In the genomic region with DNA sequence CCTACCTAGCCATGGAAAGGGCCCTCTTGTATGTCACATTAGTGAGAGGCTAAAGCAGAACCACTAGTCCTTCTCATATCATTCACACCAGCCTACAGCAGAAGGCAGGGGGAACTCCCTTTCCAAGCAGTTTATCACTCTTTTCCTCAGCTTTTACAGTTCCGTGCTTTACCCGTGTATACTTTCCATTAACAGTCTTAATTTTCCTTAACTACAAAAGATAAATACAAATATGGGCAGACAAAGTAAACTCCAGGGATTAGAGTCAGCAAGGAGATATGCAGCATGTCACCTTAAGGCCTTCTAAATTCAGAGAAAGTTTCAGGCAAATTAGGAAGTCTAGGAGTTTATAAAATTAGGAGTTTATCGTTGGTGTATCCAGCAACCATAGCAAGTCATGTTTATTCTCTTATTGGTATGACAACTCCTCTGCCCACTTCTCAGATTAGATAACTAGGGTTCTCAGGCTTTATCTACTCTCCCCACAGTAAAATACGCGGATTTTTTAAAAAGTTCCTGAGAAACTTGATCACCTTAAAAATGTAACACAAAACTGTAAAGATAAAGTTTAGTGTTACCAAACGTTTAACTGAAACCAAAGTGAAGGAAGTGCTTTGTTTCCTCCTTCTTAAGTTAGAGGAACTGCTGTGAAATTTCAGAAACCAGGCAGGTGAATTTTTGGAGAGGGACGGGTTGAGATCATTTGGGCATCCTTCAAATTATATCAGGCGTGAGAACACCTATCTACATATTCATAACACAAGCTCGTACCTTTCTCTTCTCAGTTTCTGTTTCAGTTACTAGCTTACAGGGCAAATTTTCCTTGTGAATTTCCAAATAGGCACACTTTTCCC, we compare ENCODE assay signal across 1 cellular context.
TF ChIP-seq lines count a peak whose summit lies in the region.

No MANE protein-coding gene starts in this region.

TF ChIP-seq in H1, 55 proteins besides CTCF, POLR2A, EP300 and RAD21 (continued from another document):
- TF ChIP-seq CBX5 (IDR thresholded peaks at IDR 0.05; ENCODE audit: low read depth, low read length) (no peak), TEAD4 (IDR thresholded peaks at IDR 0.05; ENCODE audit: low read depth, low read length) (no peak), HDAC2 (IDR thresholded peaks at IDR 0.05; ENCODE audit: borderline replicate concordance in 1 of 2, low read depth in 2 of 2, low read length in 2 of 2) (no peak), EGR1 (IDR thresholded peaks at IDR 0.05; ENCODE audit: borderline replicate concordance, low read depth, low read length) (no peak), NANOG (IDR thresholded peaks at IDR 0.05; ENCODE audit: insufficient read depth, low read depth, low read length, poor library complexity, severe bottlenecking) (no peak), KDM1A (IDR thresholded peaks at IDR 0.05; ENCODE audit: borderline replicate concordance, low read length) (no peak), SAP30 (IDR thresholded peaks at IDR 0.05; ENCODE audit: insufficient read depth, insufficient replicate concordance, low read length) (no peak), SIRT6 (IDR thresholded peaks at IDR 0.05; ENCODE audit: low read length) (no peak), RNF2 (IDR thresholded peaks at IDR 0.05; ENCODE audit: borderline replicate concordance, low read depth, low read length, missing control alignments, poor library complexity, severe bottlenecking) (no peak), CBX8 (IDR thresholded peaks at IDR 0.05; ENCODE audit: borderline replicate concordance, low read depth, low read length) (no peak), FOSL1 (IDR thresholded peaks at IDR 0.05; ENCODE audit: insufficient read depth, low read depth, low read length) (no peak), EZH2 (IDR thresholded peaks at IDR 0.05; ENCODE audit: low read depth, low read length, severe bottlenecking) (no peak), BACH1 (IDR thresholded peaks at IDR 0.05; ENCODE audit: low read length) (no peak), SIX5 (IDR thresholded peaks at IDR 0.05; ENCODE audit: low read depth, low read length) (no peak)
- TF ChIP-seq, protein P1, sequence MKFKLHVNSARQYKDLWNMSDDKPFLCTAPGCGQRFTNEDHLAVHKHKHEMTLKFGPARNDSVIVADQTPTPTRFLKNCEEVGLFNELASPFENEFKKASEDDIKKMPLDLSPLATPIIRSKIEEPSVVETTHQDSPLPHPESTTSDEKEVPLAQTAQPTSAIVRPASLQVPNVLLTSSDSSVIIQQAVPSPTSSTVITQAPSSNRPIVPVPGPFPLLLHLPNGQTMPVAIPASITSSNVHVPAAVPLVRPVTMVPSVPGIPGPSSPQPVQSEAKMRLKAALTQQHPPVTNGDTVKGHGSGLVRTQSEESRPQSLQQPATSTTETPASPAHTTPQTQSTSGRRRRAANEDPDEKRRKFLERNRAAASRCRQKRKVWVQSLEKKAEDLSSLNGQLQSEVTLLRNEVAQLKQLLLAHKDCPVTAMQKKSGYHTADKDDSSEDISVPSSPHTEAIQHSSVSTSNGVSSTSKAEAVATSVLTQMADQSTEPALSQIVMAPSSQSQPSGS (IDR thresholded peaks at IDR 0.05; ENCODE audit: low read length), result no peak
- TF ChIP-seq, protein P2, sequence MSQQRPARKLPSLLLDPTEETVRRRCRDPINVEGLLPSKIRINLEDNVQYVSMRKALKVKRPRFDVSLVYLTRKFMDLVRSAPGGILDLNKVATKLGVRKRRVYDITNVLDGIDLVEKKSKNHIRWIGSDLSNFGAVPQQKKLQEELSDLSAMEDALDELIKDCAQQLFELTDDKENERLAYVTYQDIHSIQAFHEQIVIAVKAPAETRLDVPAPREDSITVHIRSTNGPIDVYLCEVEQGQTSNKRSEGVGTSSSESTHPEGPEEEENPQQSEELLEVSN (IDR thresholded peaks at IDR 0.05), result no peak
- TF ChIP-seq, protein P3, sequence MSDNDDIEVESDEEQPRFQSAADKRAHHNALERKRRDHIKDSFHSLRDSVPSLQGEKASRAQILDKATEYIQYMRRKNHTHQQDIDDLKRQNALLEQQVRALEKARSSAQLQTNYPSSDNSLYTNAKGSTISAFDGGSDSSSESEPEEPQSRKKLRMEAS (IDR thresholded peaks at IDR 0.05), result no peak
